ENCODE assay signal across 7 cellular contexts in genomic region chr19:18208098-18208951, GRCh38. TPM values are rescaled to one million over a fixed set of nuclear protein-coding genes. Genes with fewer than 3 reads are reported as not detected.
A peak's percentile ranks its signal among the peaks of the same experiment; 100 is the strongest.
DNase-seq lines count a peak whose midpoint lies in the region; ATAC-seq and TF ChIP-seq lines count a peak whose summit lies in the region.

No MANE protein-coding gene starts in this region.

- no peak overlapping the region for H3K4me3 ChIP-seq in GM12864 (ENCODE audit: low read depth, low read length)
- H3K4me3 ChIP-seq in stomach, result no peak overlapping the region

- DNase-seq in GM12864 (ENCODE audit: low read depth) (no peak), NCI-H748 (lab: John Stamatoyannopoulos, UW; ENCODE audit: unreplicated experiment) (peak; percentile 30), iPS-NIHi7 (ENCODE audit: extremely low spot score) (peak; percentile 51), stomach (no peak), KG1 (lab: John Stamatoyannopoulos, UW) (no peak)
- peak; percentile 63 for DNase-seq in activated naive CD4-positive, alpha-beta T cell treated with anti-CD3 and anti-CD28 coated beads, Interleukin-2, amount 50 U/mL, for 16 hours

- H3K36me3 ChIP-seq in stomach, result no peaks in the 10 kb centered on the region

- ATAC-seq in HG03196 (IDR thresholded peaks at IDR 0.05; ENCODE audit: unreplicated experiment), result no peak

- intact Hi-C loops in stomach (cut with DNase I; ENCODE audit: low total_unique reads), result no loop called here

- TF ChIP-seq POLR2A in stomach (IDR thresholded peaks at IDR 0.05), result no peak

- 13 to 21% (median 16%) methylated on average over 24 to 32 of the region's 32 CpGs for WGBS in stomach, 5 donors

- no peak for TF ChIP-seq EP300 in stomach (IDR thresholded peaks at IDR 0.05)

- H3K27me3 ChIP-seq in stomach, result peaks cover 0 to 13% (median 0%) of the 10 kb centered on the region in 3 donors

- H3K9me3 ChIP-seq in stomach, result no peaks in the 10 kb centered on the region

- peak; percentile 67 for TF ChIP-seq CTCF in GM12864 (IDR thresholded peaks at IDR 0.05; ENCODE audit: low read depth, low read length, missing control alignments)
- TF ChIP-seq CTCF in stomach (IDR thresholded peaks at IDR 0.05), result peak in 4 of 7 experiments; percentile 25 to 76 (median 66)

- H3K27ac ChIP-seq in stomach, result peak overlapping the region in 2 of 5 donors; percentile 50 to 54

- H3K4me1 ChIP-seq in stomach, result peaks cover 16 to 30% (median 19%) of the 10 kb centered on the region in 4 donors

RNA-seq across cellular contexts. Expression of gene RAB3A, which starts 4.5 kb away (rescaled TPM):
- total RNA-seq in stomach, result 1 to 10 TPM in 3 of 5 donors, under 1 TPM in 1, not detected in 1; 0.87 to 2.2 (median 1.7) TPM
- 1 to 10 TPM; 1.4 to 2.2 (median 2.0) TPM for polyA plus RNA-seq in stomach

RNA-seq across cellular contexts. Expression of gene MPV17L2, which starts 15.3 kb away (rescaled TPM):
- total RNA-seq in stomach, result 100 to 1,000 TPM in 1 of 5 donors, 10 to 100 TPM in 2, 1 to 10 TPM in 2; 5.9 to 200 (median 13.0) TPM
- 10 to 100 TPM; 11.6 to 15.4 (median 13.3) TPM for polyA plus RNA-seq in stomach

RNA-seq across cellular contexts. Expression of gene PDE4C, which starts 17.9 kb away (rescaled TPM):
- 10 to 100 TPM in 3 of 5 donors, 1 to 10 TPM in 1, under 1 TPM in 1; 0.87 to 25.4 (median 11.4) TPM for total RNA-seq in stomach
- polyA plus RNA-seq in stomach, result under 1 TPM in 1 of 3 donors, not detected in 2; 0.95 TPM

RNA-seq across cellular contexts. Expression of gene IFI30, which starts 34.7 kb away (rescaled TPM):
- total RNA-seq in stomach, result 100 to 1,000 TPM in 1 of 5 donors, 10 to 100 TPM in 3, not detected in 1; 37.3 to 199 (median 43.9) TPM
- polyA plus RNA-seq in stomach, result 100 to 1,000 TPM in 1 of 3 donors, 10 to 100 TPM in 2; 53.2 to 103 (median 82.9) TPM

RNA-seq across cellular contexts. Expression of gene PIK3R2, which starts 55.4 kb away (rescaled TPM):
- total RNA-seq in stomach, result 100 to 1,000 TPM in 1 of 5 donors, 10 to 100 TPM in 3, 1 to 10 TPM in 1; 6.6 to 490 (median 22.2) TPM
- polyA plus RNA-seq in stomach, result 1 to 10 TPM; 2.0 to 5.5 (median 2.6) TPM

Comparison
In these comparisons a context has a peak if more than half of its experiments do, and no peak if none do; other contexts are left out.
1. DNase-seq: peak in NCI-H748 (single experiment), activated naive CD4-positive, alpha-beta T cell treated with anti-CD3 and anti-CD28 coated beads, Interleukin-2, amount 50 U/mL, for 16 hours (single experiment) and iPS-NIHi7 (single experiment); none in GM12864 (single experiment), stomach (single experiment) and KG1 (single experiment).